In genomic region chr12:50659690-50660424, GRCh38 we compare ENCODE assay signal across 1 cellular context.
TF ChIP-seq lines count a peak whose summit lies in the region.

No MANE protein-coding gene starts in this region.

TF ChIP-seq in H1, 55 proteins besides CTCF, POLR2A, EP300 and RAD21 (continued from another document):
- no peak for TF ChIP-seq CHD7 (IDR thresholded peaks at IDR 0.05; ENCODE audit: insufficient replicate concordance, low read length)
- no peak for TF ChIP-seq ATF2 (IDR thresholded peaks at IDR 0.05; ENCODE audit: low read length)
- TF ChIP-seq MAFK (IDR thresholded peaks at IDR 0.05; ENCODE audit: low read depth, low read length), result no peak
